ENCODE assay signal across 1 cellular context in genomic region chr1:206556748-206557635, GRCh38.
TF ChIP-seq lines count a peak whose summit lies in the region.

No MANE protein-coding gene starts in this region.

TF ChIP-seq in K562, 482 proteins besides CTCF, POLR2A, EP300 and RAD21 (continued from another document and continues in another):
- peak; percentile 62 for TF ChIP-seq THAP12 (CRISPR knock-in tag; IDR thresholded peaks at IDR 0.05)
- TF ChIP-seq NCOR1 (IDR thresholded peaks at IDR 0.05) = peak; percentile 68
- peak; percentile 51; the same call in 1 of the 2 replicates for TF ChIP-seq MBD2 (IDR thresholded peaks at IDR 0.05; ENCODE audit: borderline replicate concordance, low read depth)
- peak in 1 of 2 experiments; percentile 77; a peak in 2 of 4 replicates for TF ChIP-seq RCOR1 (IDR thresholded peaks at IDR 0.05; ENCODE audit: borderline replicate concordance in 1 of 2, low read depth in 2 of 2, low read length in 2 of 2)
- TF ChIP-seq HDAC3 (IDR thresholded peaks at IDR 0.05; ENCODE audit: borderline replicate concordance, partially characterized antibody) = peak; percentile 46
- peak; percentile 55 for TF ChIP-seq RBM22 (IDR thresholded peaks at IDR 0.05; ENCODE audit: low read depth, low read length, poor library complexity, severe bottlenecking)
- no peak for TF ChIP-seq ZNF354B (CRISPR knock-in tag; IDR thresholded peaks at IDR 0.05)
- peak; percentile 7; the same call in 1 of the 2 replicates for TF ChIP-seq SP1 (CRISPR knock-in tag; IDR thresholded peaks at IDR 0.05)
- TF ChIP-seq E2F3 (CRISPR knock-in tag; IDR thresholded peaks at IDR 0.05) = peak; percentile 82
- peak; percentile 60 for TF ChIP-seq LEF1 (IDR thresholded peaks at IDR 0.05)
- TF ChIP-seq VEZF1 (CRISPR knock-in tag; IDR thresholded peaks at IDR 0.05) = peak; percentile 94
- TF ChIP-seq TCF3 (CRISPR knock-in tag; IDR thresholded peaks at IDR 0.05) = peak; percentile 34; the same call in 1 of the 2 replicates
- peak; percentile 69 for TF ChIP-seq ZNF263 (CRISPR knock-in tag; IDR thresholded peaks at IDR 0.05; ENCODE audit: borderline replicate concordance)
- no peak for TF ChIP-seq RBM15 (IDR thresholded peaks at IDR 0.05; ENCODE audit: insufficient read depth, low read length)
- TF ChIP-seq ARID1B (IDR thresholded peaks at IDR 0.05) = peak; percentile 72
- TF ChIP-seq UBTF (IDR thresholded peaks at IDR 0.05; ENCODE audit: borderline replicate concordance in 1 of 2, low read depth in 2 of 2, low read length in 2 of 2) = peak; percentile 99
- peak; percentile 34; the same call in 1 of the 2 replicates for TF ChIP-seq ZNF740 (CRISPR knock-in tag; IDR thresholded peaks at IDR 0.05)
- TF ChIP-seq ZNF740 (tag; IDR thresholded peaks at IDR 0.05) = peak in 1 of 2 experiments; percentile 74; a peak in 1 of 4 replicates
- TF ChIP-seq NFIC (IDR thresholded peaks at IDR 0.05) = no peak; the same call in 1 of the 2 replicates
- TF ChIP-seq NONO (IDR thresholded peaks at IDR 0.05; ENCODE audit: low read depth in 2 of 2, low read length in 1 of 2) = peak; percentile 73 to 82; a peak in 3 of 4 replicates
- TF ChIP-seq HNRNPLL (IDR thresholded peaks at IDR 0.05; ENCODE audit: low read depth, low read length, poor library complexity, severe bottlenecking) = peak; percentile 96
- 0 out of 4 replicates have a peak, but pooled peaks of 1 of the 2 experiments have one; percentile 15 for TF ChIP-seq SRF (CRISPR knock-in tag; IDR thresholded peaks at IDR 0.05)
- TF ChIP-seq SNRNP70 (optimal IDR thresholded peaks at IDR 0.05; ENCODE audit: low read depth, low read length) = no peak
- TF ChIP-seq HNRNPK (IDR thresholded peaks at IDR 0.05; ENCODE audit: low read depth, low read length, poor library complexity, severe bottlenecking) = no peak
- TF ChIP-seq ZNF584 (CRISPR knock-in tag; IDR thresholded peaks at IDR 0.05; ENCODE audit: low read depth) = peak; percentile 3; the same call in 1 of the 2 replicates
- no peak for TF ChIP-seq ATF1 (CRISPR knock-in tag; IDR thresholded peaks at IDR 0.05)
- peak; percentile 56; the same call in 1 of the 2 replicates for TF ChIP-seq ATF1 (tag; IDR thresholded peaks at IDR 0.05)
- peak; percentile 38; the same call in 1 of the 2 replicates for TF ChIP-seq ZNF57 (CRISPR knock-in tag; IDR thresholded peaks at IDR 0.05)
- peak; percentile 94 for TF ChIP-seq CCNT2 (IDR thresholded peaks at IDR 0.05; ENCODE audit: borderline replicate concordance, extremely low read depth, insufficient read length, low read depth, low read length)
- peak; percentile 67; the same call in 1 of the 2 replicates for TF ChIP-seq ZBTB9 (CRISPR knock-in tag; IDR thresholded peaks at IDR 0.05)
- peak; percentile 32 for TF ChIP-seq ZFP36 (IDR thresholded peaks at IDR 0.05; ENCODE audit: low read depth, low read length, partially characterized antibody)
- peak; percentile 17; the same call in 1 of the 2 replicates for TF ChIP-seq TOE1 (IDR thresholded peaks at IDR 0.05; ENCODE audit: borderline replicate concordance)
- TF ChIP-seq TOE1 (CRISPR knock-in tag; IDR thresholded peaks at IDR 0.05; ENCODE audit: borderline replicate concordance, low read depth) = no peak
- TF ChIP-seq ZNF282 (CRISPR knock-in tag; IDR thresholded peaks at IDR 0.05) = no peak
- TF ChIP-seq PHF21A (IDR thresholded peaks at IDR 0.05; ENCODE audit: borderline replicate concordance, low read depth) = 0 out of 2 replicates have a peak, but pooled peaks have one; percentile 16
- TF ChIP-seq EGR1 (conservative IDR thresholded peaks at IDR 0.05) = peak; percentile 92
- 0 out of 2 replicates have a peak, but pooled peaks have one; percentile 55 for TF ChIP-seq L3MBTL2 (IDR thresholded peaks at IDR 0.05)
- TF ChIP-seq GTF2F1 (IDR thresholded peaks at IDR 0.05; ENCODE audit: low read depth, low read length) = no peak
- TF ChIP-seq NFE2L1 (tag; IDR thresholded peaks at IDR 0.05; ENCODE audit: borderline replicate concordance, low read depth) = no peak
- no peak; a peak in 1 of 3 replicates for TF ChIP-seq CBX3 (IDR thresholded peaks at IDR 0.05; ENCODE audit: borderline replicate concordance in 1 of 2, low read length in 2 of 2)
- peak; percentile 38 for TF ChIP-seq EP400 (IDR thresholded peaks at IDR 0.05)
- no peak for TF ChIP-seq ZFPM2 (CRISPR knock-in tag; IDR thresholded peaks at IDR 0.05)
- TF ChIP-seq PKNOX1 (IDR thresholded peaks at IDR 0.05) = peak; percentile 40; the same call in 1 of the 2 replicates
- no peak for TF ChIP-seq CBX5 (IDR thresholded peaks at IDR 0.05; ENCODE audit: borderline replicate concordance, low read depth)
- TF ChIP-seq YY1 (IDR thresholded peaks at IDR 0.05; ENCODE audit: borderline replicate concordance in 1 of 3, control insufficient read depth in 1 of 3, extremely low read depth in 1 of 3, insufficient read depth in 3 of 3, insufficient read length in 1 of 3, insufficient replicate concordance in 2 of 3, low read depth in 1 of 3, low read length in 2 of 3) = peak in 2 of 3 experiments; percentile 81 to 89
- TF ChIP-seq ZNF184 (CRISPR knock-in tag; IDR thresholded peaks at IDR 0.05) = no peak
- TF ChIP-seq BCL6 (CRISPR knock-in tag; IDR thresholded peaks at IDR 0.05) = no peak
- TF ChIP-seq PATZ1 (CRISPR knock-in tag; IDR thresholded peaks at IDR 0.05; ENCODE audit: borderline replicate concordance) = no peak; the same call in 1 of the 2 replicates
- TF ChIP-seq MEF2A (IDR thresholded peaks at IDR 0.05; ENCODE audit: control insufficient read depth, low read depth, low read length) = no peak
- TF ChIP-seq ARHGAP35 (IDR thresholded peaks at IDR 0.05; ENCODE audit: partially characterized antibody) = no peak
- peak; percentile 70 for TF ChIP-seq GMEB1 (CRISPR knock-in tag; IDR thresholded peaks at IDR 0.05)
- peak; percentile 53; the same call in 1 of the 2 replicates for TF ChIP-seq RUNX1 (IDR thresholded peaks at IDR 0.05; ENCODE audit: low read depth)
- TF ChIP-seq ATF7 (IDR thresholded peaks at IDR 0.05) = peak; percentile 50
